In genomic region chr19:10299545-10300458, GRCh38 we compare ENCODE assay signal across 1 cellular context.
TF ChIP-seq lines count a peak whose summit lies in the region.

No MANE protein-coding gene starts in this region.

TF ChIP-seq in IMR-90, 13 proteins besides CTCF, POLR2A, EP300 and RAD21:
- TF ChIP-seq USF2 (IDR thresholded peaks at IDR 0.05; ENCODE audit: low read depth, low read length) (no peak), FOS (IDR thresholded peaks at IDR 0.05; ENCODE audit: low read depth, low read length) (no peak), ELK1 (IDR thresholded peaks at IDR 0.05; ENCODE audit: borderline replicate concordance, low read depth, low read length) (no peak), CEBPB (IDR thresholded peaks at IDR 0.05; ENCODE audit: low read depth, low read length) (no peak), CHD1 (IDR thresholded peaks at IDR 0.05; ENCODE audit: low read depth, low read length) (no peak), NFE2L2 (IDR thresholded peaks at IDR 0.05; ENCODE audit: low read depth, low read length) (no peak), RFX5 (IDR thresholded peaks at IDR 0.05; ENCODE audit: low read depth, low read length) (no peak), MXI1 (IDR thresholded peaks at IDR 0.05; ENCODE audit: borderline replicate concordance, low read depth, low read length) (no peak), MAZ (IDR thresholded peaks at IDR 0.05; ENCODE audit: borderline replicate concordance, low read depth, low read length) (no peak), MAFK (IDR thresholded peaks at IDR 0.05; ENCODE audit: low read depth, low read length) (no peak), SMC3 (IDR thresholded peaks at IDR 0.05; ENCODE audit: low read depth, low read length) (no peak), BHLHE40 (IDR thresholded peaks at IDR 0.05; ENCODE audit: low read depth, low read length) (no peak), RCOR1 (IDR thresholded peaks at IDR 0.05; ENCODE audit: insufficient replicate concordance, low read length) (no peak)
